ENCODE assay signal across 8 cellular contexts in genomic region chr9:71001780-71002386, GRCh38.
DNase-seq lines count a peak whose midpoint lies in the region; ATAC-seq and TF ChIP-seq lines count a peak whose summit lies in the region.

No MANE protein-coding gene starts in this region.

- no peaks in the 10 kb centered on the region for H3K27me3 ChIP-seq in RWPE2 (ENCODE audit: insufficient read depth, poor library complexity, severe bottlenecking)

- DNase-seq in NCI-H82 (lab: John Stamatoyannopoulos, UW) = peak; percentile 72
- no peak for DNase-seq in NCI-H82 treated with DMSO at 0.1 percent for 48 hours (lab: John Stamatoyannopoulos, UW; ENCODE audit: unreplicated experiment)
- no peak for DNase-seq in RWPE2 (ENCODE audit: low spot score)
- peak; percentile 56 for DNase-seq in iPS DF 4.7 (ENCODE audit: extremely low read depth, low spot score)
- DNase-seq in T1000 (lab: John Stamatoyannopoulos, UW) = no peak
- no peak for DNase-seq in activated effector memory CD4-positive, alpha-beta T cell treated with anti-CD3 and anti-CD28 coated beads, Interleukin-2, amount 50 U/mL, for 16 hours
- DNase-seq in GF-D8 (lab: John Stamatoyannopoulos, UW) = no peak

- H3K36me3 ChIP-seq in RWPE2 (ENCODE audit: low read depth) = no peaks in the 10 kb centered on the region

- no peak overlapping the region for H3K27ac ChIP-seq in RWPE2 (ENCODE audit: poor library complexity, severe bottlenecking)

- peak; percentile 81 for TF ChIP-seq CTCF in RWPE2 (IDR thresholded peaks at IDR 0.05; ENCODE audit: poor library complexity, severe bottlenecking)

- H3K4me1 ChIP-seq in RWPE2 (ENCODE audit: insufficient read depth, poor library complexity, severe bottlenecking) = no peaks in the 10 kb centered on the region

- H3K4me3 ChIP-seq in RWPE2 (ENCODE audit: severe bottlenecking) = no peak overlapping the region

- H3K9me3 ChIP-seq in RWPE2 (ENCODE audit: severe bottlenecking) = no peaks in the 10 kb centered on the region

- ATAC-seq in HG02981 (IDR thresholded peaks at IDR 0.05; ENCODE audit: unreplicated experiment) = peak; percentile 44
- peak; percentile 78 for ATAC-seq in RWPE2 (ENCODE audit: low read depth)

Comparison
In these comparisons a context has a peak if more than half of its experiments do, and no peak if none do; other contexts are left out.
1. DNase-seq: peak in NCI-H82 (single experiment) and iPS DF 4.7 (single experiment); none in NCI-H82 treated with DMSO at 0.1 percent for 48 hours (single experiment), RWPE2 (single experiment), T1000 (single experiment), activated effector memory CD4-positive, alpha-beta T cell treated with anti-CD3 and anti-CD28 coated beads, Interleukin-2, amount 50 U/mL, for 16 hours (single experiment) and GF-D8 (single experiment).